Comparison of ENCODE assay signal across 1 cellular context in genomic region chr1:19164274-19165015, GRCh38.
TF ChIP-seq lines count a peak whose summit lies in the region.

No MANE protein-coding gene starts in this region.

TF ChIP-seq in HEK293T, 16 proteins besides CTCF, POLR2A, EP300 and RAD21:
- TF ChIP-seq ZNF384 (IDR thresholded peaks at IDR 0.05) (no peak), LEF1 (IDR thresholded peaks at IDR 0.05; ENCODE audit: borderline replicate concordance) (no peak), TARDBP (IDR thresholded peaks at IDR 0.05) (no peak), CTBP1 (IDR thresholded peaks at IDR 0.05; ENCODE audit: borderline replicate concordance) (no peak), SUZ12 (IDR thresholded peaks at IDR 0.05) (no peak), ELF4 (IDR thresholded peaks at IDR 0.05) (no peak), FOXK2 (IDR thresholded peaks at IDR 0.05) (no peak), ARNT (IDR thresholded peaks at IDR 0.05) (no peak), L3MBTL2 (conservative IDR thresholded peaks at IDR 0.05) (no peak), HDGF (IDR thresholded peaks at IDR 0.05; ENCODE audit: borderline replicate concordance) (no peak), SP1 (IDR thresholded peaks at IDR 0.05) (no peak), PKNOX1 (IDR thresholded peaks at IDR 0.05) (no peak), FOXA1 (IDR thresholded peaks at IDR 0.05) (no peak), NFRKB (IDR thresholded peaks at IDR 0.05) (no peak), BHLHE40 (IDR thresholded peaks at IDR 0.05; ENCODE audit: borderline replicate concordance) (no peak), FOXM1 (IDR thresholded peaks at IDR 0.05; ENCODE audit: borderline replicate concordance) (no peak)
